ENCODE assay signal across 22 cellular contexts in genomic region chr6:5061152-5061551, GRCh38. TPM values are rescaled to one million over a fixed set of nuclear protein-coding genes. Genes with fewer than 3 reads are reported as not detected.
"Had no signal": no experiment of that assay in that cellular context is flagged by ENCODE, and none has a peak within 500 bp of the region (broad histone marks: within the 10 kb centered on the region; RNA-seq: fewer than 3 reads in every experiment).

No MANE protein-coding gene starts in this region.

- H3K9me3 ChIP-seq: gastrocnemius medialis, mucosa of descending colon, tibial artery had no signal

- H3K4me3 Mint-ChIP-seq: activated naive CD8-positive, alpha-beta T cell; activated T-cell treated with anti-CD3 and anti-CD28 coated beads, Interleukin-2, amount 50 U/mL, for 4 hours; neural crest cell; stimulated activated effector memory CD8-positive, alpha-beta T cell treated with anti-CD3 and anti-CD28 coated beads, Interleukin-12 subunit alpha, Interleukin-12 subunit beta, amount 100 ng/mL, for 72 hours; stimulated activated naive CD8-positive, alpha-beta T cell treated with anti-CD3 and anti-CD28 coated beads, Interleukin-15, amount 100 ng/mL, for 72 hours; T-helper 2 cell treated with Interferon-gamma antibody and Interleukin-4, amounts not matched to agents 5 μg/mL and 100 μg/mL, for 36 hours had no signal

- DNase-seq: activated CD8-positive, alpha-beta memory T cell treated with anti-CD3 and anti-CD28 coated beads, Interleukin-2, amount 50 U/mL, for 48 hours; activated naive CD4-positive, alpha-beta T cell; activated T-cell treated with anti-CD3 and anti-CD28 coated beads, Interleukin-2, amount 50 U/mL, for 4 hours; central memory CD4-positive, alpha-beta T cell; dermis blood vessel endothelial cell; effector CD8-positive, alpha-beta T cell; gastrocnemius medialis; hypothalamus; mesenchymal stem cell; mucosa of descending colon; occipital lobe; posterior cingulate gyrus; small intestine; stimulated activated CD4-positive, alpha-beta T cell treated with anti-CD3 and anti-CD28 coated beads, Interleukin-2, amount 100 ng/mL, for 24 hours; stimulated activated naive CD8-positive, alpha-beta T cell treated with anti-CD3 and anti-CD28 coated beads, Interleukin-15, amount 100 ng/mL, for 72 hours; tibial artery; WERI-Rb-1 had no signal

- H3K27me3 ChIP-seq: gastrocnemius medialis, tibial artery had no signal

- H3K9me3 Mint-ChIP-seq: activated T-cell treated with anti-CD3 and anti-CD28 coated beads, Interleukin-2, amount 50 U/mL, for 4 hours; activated T-helper 2 cell treated with anti-CD3 and anti-CD28 coated beads, Interferon-gamma antibody, Interleukin-2, Interleukin-4, amounts not matched to agents 10 μg/mL and 5 μg/mL and 100 μg/mL, durations not matched to agents 14 hours and 24 hours and 36 hours; neural crest cell; stimulated activated effector memory CD8-positive, alpha-beta T cell treated with anti-CD3 and anti-CD28 coated beads, Interleukin-12 subunit alpha, Interleukin-12 subunit beta, amount 100 ng/mL, for 72 hours; T-helper 2 cell treated with Interferon-gamma antibody and Interleukin-4, amounts not matched to agents 5 μg/mL and 100 μg/mL, for 36 hours had no signal

- H3K4me1 ChIP-seq: gastrocnemius medialis had no signal

- H3K4me3 ChIP-seq: gastrocnemius medialis, mucosa of descending colon, tibial artery had no signal

- H3K27me3 Mint-ChIP-seq: activated naive CD8-positive, alpha-beta T cell; stimulated activated naive CD8-positive, alpha-beta T cell treated with anti-CD3 and anti-CD28 coated beads, Interleukin-15, amount 100 ng/mL, for 72 hours had no signal

- H3K27ac Mint-ChIP-seq: activated naive CD8-positive, alpha-beta T cell; activated T-helper 2 cell treated with anti-CD3 and anti-CD28 coated beads, Interferon-gamma antibody, Interleukin-2, Interleukin-4, amounts not matched to agents 10 μg/mL and 5 μg/mL and 100 μg/mL, durations not matched to agents 14 hours and 24 hours and 36 hours; stimulated activated effector memory CD8-positive, alpha-beta T cell treated with anti-CD3 and anti-CD28 coated beads, Interleukin-12 subunit alpha, Interleukin-12 subunit beta, amount 100 ng/mL, for 72 hours; stimulated activated naive CD8-positive, alpha-beta T cell treated with anti-CD3 and anti-CD28 coated beads, Interleukin-15, amount 100 ng/mL, for 72 hours; T-helper 2 cell treated with Interferon-gamma antibody and Interleukin-4, amounts not matched to agents 5 μg/mL and 100 μg/mL, for 36 hours had no signal

- H3K36me3 Mint-ChIP-seq: activated naive CD8-positive, alpha-beta T cell had no signal

- H3K27ac ChIP-seq: gastrocnemius medialis, tibial artery, WERI-Rb-1 had no signal

- H3K4me1 Mint-ChIP-seq: neural crest cell; stimulated activated effector memory CD8-positive, alpha-beta T cell treated with anti-CD3 and anti-CD28 coated beads, Interleukin-12 subunit alpha, Interleukin-12 subunit beta, amount 100 ng/mL, for 72 hours; stimulated activated naive CD8-positive, alpha-beta T cell treated with anti-CD3 and anti-CD28 coated beads, Interleukin-15, amount 100 ng/mL, for 72 hours had no signal

- H3K36me3 ChIP-seq: gastrocnemius medialis, tibial artery, WERI-Rb-1 had no signal

RNA-seq across cellular contexts. Expression of gene PPP1R3G, which starts 24.0 kb away (rescaled TPM):
- total RNA-seq: activated T-cell treated with anti-CD3 and anti-CD28 coated beads, Interleukin-2, amount 50 U/mL, for 4 hours had no signal
